Comparison of ENCODE assay signal across 3 cellular contexts in the genomic region with DNA sequence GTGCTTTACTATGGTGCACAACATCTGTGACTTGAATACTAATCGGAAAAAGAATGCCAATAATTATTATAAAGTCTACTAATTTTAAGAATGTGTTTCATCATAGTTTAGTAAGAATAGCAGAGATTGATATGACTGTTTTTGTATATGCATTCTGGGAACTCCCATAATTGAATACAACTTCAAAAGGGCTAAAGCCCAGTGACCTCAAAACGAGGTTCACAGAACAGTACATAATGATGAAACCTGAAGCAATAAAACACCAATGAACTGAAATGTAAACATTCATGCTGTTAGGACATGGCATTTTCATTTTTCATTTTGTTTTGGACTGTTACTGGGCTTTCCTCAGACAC.
A peak's percentile ranks its signal among the peaks of the same experiment; 100 is the strongest.
TF ChIP-seq lines count a peak whose summit lies in the region.

No MANE protein-coding gene starts in this region.

TF ChIP-seq in SK-N-SH, 30 proteins besides CTCF, POLR2A, EP300 and RAD21 (continued from another document):
- TF ChIP-seq, protein P1, sequence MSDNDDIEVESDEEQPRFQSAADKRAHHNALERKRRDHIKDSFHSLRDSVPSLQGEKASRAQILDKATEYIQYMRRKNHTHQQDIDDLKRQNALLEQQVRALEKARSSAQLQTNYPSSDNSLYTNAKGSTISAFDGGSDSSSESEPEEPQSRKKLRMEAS (IDR thresholded peaks at IDR 0.05; ENCODE audit: low read depth): no peak
- no peak for TF ChIP-seq CHD2 (IDR thresholded peaks at IDR 0.05; ENCODE audit: low read length, partially characterized antibody)
- no peak for TF ChIP-seq IRF3 (IDR thresholded peaks at IDR 0.05; ENCODE audit: low read depth, low read length)

TF ChIP-seq in SK-N-SH treated with all-trans-retinoic acid at 6 μM for 48 hours, 23 proteins besides CTCF, POLR2A, EP300 and RAD21:
- no peak for TF ChIP-seq ARNTL (CRISPR knock-in tag; IDR thresholded peaks at IDR 0.05; ENCODE audit: borderline replicate concordance, low read depth)
- no peak for TF ChIP-seq RARB (CRISPR knock-in tag; IDR thresholded peaks at IDR 0.05)
- no peak for TF ChIP-seq CREB5 (CRISPR knock-in tag; IDR thresholded peaks at IDR 0.05; ENCODE audit: low read depth)
- TF ChIP-seq TCF4 (CRISPR knock-in tag; IDR thresholded peaks at IDR 0.05; ENCODE audit: borderline replicate concordance): no peak
- TF ChIP-seq ZFP3 (CRISPR knock-in tag; IDR thresholded peaks at IDR 0.05): no peak
- TF ChIP-seq ZNF8 (CRISPR knock-in tag; IDR thresholded peaks at IDR 0.05): no peak
- TF ChIP-seq PATZ1 (CRISPR knock-in tag; IDR thresholded peaks at IDR 0.05; ENCODE audit: borderline replicate concordance): no peak
- no peak for TF ChIP-seq ZFP30 (CRISPR knock-in tag; IDR thresholded peaks at IDR 0.05)
- TF ChIP-seq, protein P2, sequence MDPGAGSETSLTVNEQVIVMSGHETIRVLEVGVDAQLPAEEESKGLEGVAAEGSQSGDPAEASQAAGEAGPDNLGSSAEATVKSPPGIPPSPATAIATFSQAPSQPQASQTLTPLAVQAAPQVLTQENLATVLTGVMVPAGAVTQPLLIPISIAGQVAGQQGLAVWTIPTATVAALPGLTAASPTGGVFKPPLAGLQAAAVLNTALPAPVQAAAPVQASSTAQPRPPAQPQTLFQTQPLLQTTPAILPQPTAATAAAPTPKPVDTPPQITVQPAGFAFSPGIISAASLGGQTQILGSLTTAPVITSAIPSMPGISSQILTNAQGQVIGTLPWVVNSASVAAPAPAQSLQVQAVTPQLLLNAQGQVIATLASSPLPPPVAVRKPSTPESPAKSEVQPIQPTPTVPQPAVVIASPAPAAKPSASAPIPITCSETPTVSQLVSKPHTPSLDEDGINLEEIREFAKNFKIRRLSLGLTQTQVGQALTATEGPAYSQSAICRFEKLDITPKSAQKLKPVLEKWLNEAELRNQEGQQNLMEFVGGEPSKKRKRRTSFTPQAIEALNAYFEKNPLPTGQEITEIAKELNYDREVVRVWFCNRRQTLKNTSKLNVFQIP (CRISPR knock-in tag; IDR thresholded peaks at IDR 0.05; ENCODE audit: borderline replicate concordance, low read depth): no peak
- no peak for TF ChIP-seq ZNF565 (CRISPR knock-in tag; conservative IDR thresholded peaks at IDR 0.05; ENCODE audit: low read depth)
- no peak for TF ChIP-seq TOX (CRISPR knock-in tag; IDR thresholded peaks at IDR 0.05; ENCODE audit: borderline replicate concordance)
- no peak for TF ChIP-seq TSHZ2 (CRISPR knock-in tag; IDR thresholded peaks at IDR 0.05)
- no peak for TF ChIP-seq ZC3H10 (CRISPR knock-in tag; IDR thresholded peaks at IDR 0.05)
- no peak for TF ChIP-seq OSR1 (CRISPR knock-in tag; IDR thresholded peaks at IDR 0.05)

TF ChIP-seq in K562, 482 proteins besides CTCF, POLR2A, EP300 and RAD21 (continues in another document):
- TF ChIP-seq, protein P3, sequence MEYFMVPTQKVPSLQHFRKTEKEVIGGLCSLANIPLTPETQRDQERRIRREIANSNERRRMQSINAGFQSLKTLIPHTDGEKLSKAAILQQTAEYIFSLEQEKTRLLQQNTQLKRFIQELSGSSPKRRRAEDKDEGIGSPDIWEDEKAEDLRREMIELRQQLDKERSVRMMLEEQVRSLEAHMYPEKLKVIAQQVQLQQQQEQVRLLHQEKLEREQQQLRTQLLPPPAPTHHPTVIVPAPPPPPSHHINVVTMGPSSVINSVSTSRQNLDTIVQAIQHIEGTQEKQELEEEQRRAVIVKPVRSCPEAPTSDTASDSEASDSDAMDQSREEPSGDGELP (CRISPR knock-in tag; IDR thresholded peaks at IDR 0.05; ENCODE audit: borderline replicate concordance): no peak
- TF ChIP-seq CUX1 (CRISPR knock-in tag; IDR thresholded peaks at IDR 0.05) (no peak), ZNF12 (CRISPR knock-in tag; IDR thresholded peaks at IDR 0.05) (no peak), ATF6 (CRISPR knock-in tag; IDR thresholded peaks at IDR 0.05) (no peak), SNIP1 (IDR thresholded peaks at IDR 0.05; ENCODE audit: low read depth) (no peak), ETS2 (tag; IDR thresholded peaks at IDR 0.05; ENCODE audit: borderline replicate concordance, poor library complexity, severe bottlenecking) (no peak), DDX20 (tag; IDR thresholded peaks at IDR 0.05; ENCODE audit: low read depth) (no peak), HDAC8 (tag; IDR thresholded peaks at IDR 0.05) (no peak), PPARD (CRISPR knock-in tag; IDR thresholded peaks at IDR 0.05) (no peak), TRIM24 (IDR thresholded peaks at IDR 0.05) (peak; percentile 50 to 65; a peak in 3 of 4 replicates), L3MBTL2 (IDR thresholded peaks at IDR 0.05) (no peak), E2F4 (CRISPR knock-in tag; IDR thresholded peaks at IDR 0.05; ENCODE audit: low read depth) (no peak), ZSCAN32 (CRISPR knock-in tag; IDR thresholded peaks at IDR 0.05) (peak; percentile 76), HNRNPH1 (optimal IDR thresholded peaks at IDR 0.05; ENCODE audit: low read depth, low read length) (no peak), ZNF263 (CRISPR knock-in tag; IDR thresholded peaks at IDR 0.05; ENCODE audit: borderline replicate concordance) (no peak), SUPT5H (IDR thresholded peaks at IDR 0.05) (no peak), MYBL2 (IDR thresholded peaks at IDR 0.05; ENCODE audit: low read depth) (no peak), MYBL2 (CRISPR knock-in tag; IDR thresholded peaks at IDR 0.05; ENCODE audit: borderline replicate concordance) (no peak), NEUROD1 (IDR thresholded peaks at IDR 0.05; ENCODE audit: borderline replicate concordance, low read depth, low read length, partially characterized antibody) (no peak), BRF2 (IDR thresholded peaks at IDR 0.05; ENCODE audit: borderline replicate concordance, insufficient read depth, insufficient read length) (no peak), ZNF75A (CRISPR knock-in tag; IDR thresholded peaks at IDR 0.05) (no peak), HMGN3 (IDR thresholded peaks at IDR 0.05; ENCODE audit: borderline replicate concordance, extremely low read depth, insufficient read length, low read depth, low read length) (no peak), NR3C1 (CRISPR knock-in tag; IDR thresholded peaks at IDR 0.05) (no peak), POLR2B (IDR thresholded peaks at IDR 0.05; ENCODE audit: low read depth, partially characterized antibody) (no peak), KDM2B (CRISPR knock-in tag; IDR thresholded peaks at IDR 0.05) (no peak)
- TF ChIP-seq, protein P4, sequence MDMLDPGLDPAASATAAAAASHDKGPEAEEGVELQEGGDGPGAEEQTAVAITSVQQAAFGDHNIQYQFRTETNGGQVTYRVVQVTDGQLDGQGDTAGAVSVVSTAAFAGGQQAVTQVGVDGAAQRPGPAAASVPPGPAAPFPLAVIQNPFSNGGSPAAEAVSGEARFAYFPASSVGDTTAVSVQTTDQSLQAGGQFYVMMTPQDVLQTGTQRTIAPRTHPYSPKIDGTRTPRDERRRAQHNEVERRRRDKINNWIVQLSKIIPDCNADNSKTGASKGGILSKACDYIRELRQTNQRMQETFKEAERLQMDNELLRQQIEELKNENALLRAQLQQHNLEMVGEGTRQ (CRISPR knock-in tag; IDR thresholded peaks at IDR 0.05): no peak
- TF ChIP-seq, protein P5, sequence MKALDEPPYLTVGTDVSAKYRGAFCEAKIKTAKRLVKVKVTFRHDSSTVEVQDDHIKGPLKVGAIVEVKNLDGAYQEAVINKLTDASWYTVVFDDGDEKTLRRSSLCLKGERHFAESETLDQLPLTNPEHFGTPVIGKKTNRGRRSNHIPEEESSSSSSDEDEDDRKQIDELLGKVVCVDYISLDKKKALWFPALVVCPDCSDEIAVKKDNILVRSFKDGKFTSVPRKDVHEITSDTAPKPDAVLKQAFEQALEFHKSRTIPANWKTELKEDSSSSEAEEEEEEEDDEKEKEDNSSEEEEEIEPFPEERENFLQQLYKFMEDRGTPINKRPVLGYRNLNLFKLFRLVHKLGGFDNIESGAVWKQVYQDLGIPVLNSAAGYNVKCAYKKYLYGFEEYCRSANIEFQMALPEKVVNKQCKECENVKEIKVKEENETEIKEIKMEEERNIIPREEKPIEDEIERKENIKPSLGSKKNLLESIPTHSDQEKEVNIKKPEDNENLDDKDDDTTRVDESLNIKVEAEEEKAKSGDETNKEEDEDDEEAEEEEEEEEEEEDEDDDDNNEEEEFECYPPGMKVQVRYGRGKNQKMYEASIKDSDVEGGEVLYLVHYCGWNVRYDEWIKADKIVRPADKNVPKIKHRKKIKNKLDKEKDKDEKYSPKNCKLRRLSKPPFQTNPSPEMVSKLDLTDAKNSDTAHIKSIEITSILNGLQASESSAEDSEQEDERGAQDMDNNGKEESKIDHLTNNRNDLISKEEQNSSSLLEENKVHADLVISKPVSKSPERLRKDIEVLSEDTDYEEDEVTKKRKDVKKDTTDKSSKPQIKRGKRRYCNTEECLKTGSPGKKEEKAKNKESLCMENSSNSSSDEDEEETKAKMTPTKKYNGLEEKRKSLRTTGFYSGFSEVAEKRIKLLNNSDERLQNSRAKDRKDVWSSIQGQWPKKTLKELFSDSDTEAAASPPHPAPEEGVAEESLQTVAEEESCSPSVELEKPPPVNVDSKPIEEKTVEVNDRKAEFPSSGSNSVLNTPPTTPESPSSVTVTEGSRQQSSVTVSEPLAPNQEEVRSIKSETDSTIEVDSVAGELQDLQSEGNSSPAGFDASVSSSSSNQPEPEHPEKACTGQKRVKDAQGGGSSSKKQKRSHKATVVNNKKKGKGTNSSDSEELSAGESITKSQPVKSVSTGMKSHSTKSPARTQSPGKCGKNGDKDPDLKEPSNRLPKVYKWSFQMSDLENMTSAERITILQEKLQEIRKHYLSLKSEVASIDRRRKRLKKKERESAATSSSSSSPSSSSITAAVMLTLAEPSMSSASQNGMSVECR (CRISPR knock-in tag; IDR thresholded peaks at IDR 0.05): no peak
- TF ChIP-seq, protein P6, sequence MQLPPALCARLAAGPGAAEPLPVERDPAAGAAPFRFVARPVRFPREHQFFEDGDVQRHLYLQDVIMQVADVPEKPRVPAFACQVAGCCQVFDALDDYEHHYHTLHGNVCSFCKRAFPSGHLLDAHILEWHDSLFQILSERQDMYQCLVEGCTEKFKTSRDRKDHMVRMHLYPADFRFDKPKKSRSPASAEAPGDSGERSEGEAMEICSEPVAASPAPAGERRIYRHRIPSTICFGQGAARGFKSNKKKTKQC (CRISPR knock-in tag; IDR thresholded peaks at IDR 0.05): no peak
